1 cellular context compared by ENCODE assay signal in genomic region chr2:170123593-170123992, GRCh38.
TF ChIP-seq lines count a peak whose summit lies in the region.

No MANE protein-coding gene starts in this region.

TF ChIP-seq in HepG2, 621 proteins besides CTCF, POLR2A, EP300 and RAD21 (continued from another document):
- TF ChIP-seq HOMEZ (CRISPR knock-in tag; IDR thresholded peaks at IDR 0.05; ENCODE audit: low read depth) (peak; percentile 75; the same call in 1 of the 2 replicates), GPBP1L1 (CRISPR knock-in tag; IDR thresholded peaks at IDR 0.05) (no peak), DNMT1 (CRISPR knock-in tag; IDR thresholded peaks at IDR 0.05) (no peak), SMAD1 (CRISPR knock-in tag; IDR thresholded peaks at IDR 0.05; ENCODE audit: borderline replicate concordance, low read depth) (no peak), ZNF121 (CRISPR knock-in tag; IDR thresholded peaks at IDR 0.05) (no peak), ZNF773 (CRISPR knock-in tag; IDR thresholded peaks at IDR 0.05; ENCODE audit: borderline replicate concordance) (no peak), ZZZ3 (CRISPR knock-in tag; IDR thresholded peaks at IDR 0.05; ENCODE audit: borderline replicate concordance) (no peak), ZFX (CRISPR knock-in tag; IDR thresholded peaks at IDR 0.05; ENCODE audit: low read depth) (no peak), NAIF1 (CRISPR knock-in tag; IDR thresholded peaks at IDR 0.05; ENCODE audit: borderline replicate concordance) (no peak), KAT7 (CRISPR knock-in tag; IDR thresholded peaks at IDR 0.05; ENCODE audit: borderline replicate concordance) (no peak), FOXC1 (CRISPR knock-in tag; IDR thresholded peaks at IDR 0.05; ENCODE audit: borderline replicate concordance) (no peak), ZNF253 (CRISPR knock-in tag; IDR thresholded peaks at IDR 0.05; ENCODE audit: borderline replicate concordance) (no peak), ZNF879 (CRISPR knock-in tag; IDR thresholded peaks at IDR 0.05) (no peak), HIC2 (CRISPR knock-in tag; IDR thresholded peaks at IDR 0.05; ENCODE audit: low read depth) (no peak), CREM (IDR thresholded peaks at IDR 0.05) (no peak), CREM (CRISPR knock-in tag; IDR thresholded peaks at IDR 0.05) (no peak), ZNF776 (CRISPR knock-in tag; IDR thresholded peaks at IDR 0.05) (no peak), ZMYM2 (CRISPR knock-in tag; IDR thresholded peaks at IDR 0.05) (no peak), RBM39 (IDR thresholded peaks at IDR 0.05; ENCODE audit: low read depth, low read length, poor library complexity, severe bottlenecking) (no peak), PREB (CRISPR knock-in tag; IDR thresholded peaks at IDR 0.05) (no peak), MBD4 (IDR thresholded peaks at IDR 0.05; ENCODE audit: borderline replicate concordance, low read length) (no peak), MYNN (CRISPR knock-in tag; IDR thresholded peaks at IDR 0.05; ENCODE audit: low read depth) (no peak), SIN3B (IDR thresholded peaks at IDR 0.05; ENCODE audit: low read length) (no peak), ZSCAN22 (CRISPR knock-in tag; IDR thresholded peaks at IDR 0.05) (no peak), ZNF552 (CRISPR knock-in tag; IDR thresholded peaks at IDR 0.05; ENCODE audit: borderline replicate concordance) (no peak), CBX5 (CRISPR knock-in tag; IDR thresholded peaks at IDR 0.05; ENCODE audit: borderline replicate concordance) (no peak)
- TF ChIP-seq, protein P1, sequence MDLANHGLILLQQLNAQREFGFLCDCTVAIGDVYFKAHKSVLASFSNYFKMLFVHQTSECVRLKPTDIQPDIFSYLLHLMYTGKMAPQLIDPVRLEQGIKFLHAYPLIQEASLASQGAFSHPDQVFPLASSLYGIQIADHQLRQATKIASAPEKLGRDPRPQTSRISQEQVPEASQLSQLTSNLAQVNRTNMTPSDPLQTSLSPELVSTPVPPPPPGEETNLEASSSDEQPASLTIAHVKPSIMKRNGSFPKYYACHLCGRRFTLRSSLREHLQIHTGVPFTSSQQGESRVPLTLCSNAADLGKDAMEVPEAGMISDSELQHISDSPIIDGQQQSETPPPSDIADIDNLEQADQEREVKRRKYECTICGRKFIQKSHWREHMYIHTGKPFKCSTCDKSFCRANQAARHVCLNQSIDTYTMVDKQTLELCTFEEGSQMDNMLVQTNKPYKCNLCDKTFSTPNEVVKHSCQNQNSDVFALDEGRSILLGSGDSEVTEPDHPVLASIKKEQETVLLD (CRISPR knock-in tag; IDR thresholded peaks at IDR 0.05; ENCODE audit: low read depth): no peak
- TF ChIP-seq, protein P2, sequence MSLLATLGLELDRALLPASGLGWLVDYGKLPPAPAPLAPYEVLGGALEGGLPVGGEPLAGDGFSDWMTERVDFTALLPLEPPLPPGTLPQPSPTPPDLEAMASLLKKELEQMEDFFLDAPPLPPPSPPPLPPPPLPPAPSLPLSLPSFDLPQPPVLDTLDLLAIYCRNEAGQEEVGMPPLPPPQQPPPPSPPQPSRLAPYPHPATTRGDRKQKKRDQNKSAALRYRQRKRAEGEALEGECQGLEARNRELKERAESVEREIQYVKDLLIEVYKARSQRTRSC (CRISPR knock-in tag; IDR thresholded peaks at IDR 0.05; ENCODE audit: low read depth): no peak
